3 cellular contexts compared by ENCODE assay signal in genomic region chr7:43462836-43463235, GRCh38.
A peak's percentile ranks its signal among the peaks of the same experiment; 100 is the strongest.
TF ChIP-seq lines count a peak whose summit lies in the region.

No MANE protein-coding gene starts in this region.

TF ChIP-seq in liver, 16 proteins besides CTCF, POLR2A, EP300 and RAD21:
- TF ChIP-seq HNF4G (IDR thresholded peaks at IDR 0.05), result peak; percentile 67
- peak; percentile 85 for TF ChIP-seq YY1 (IDR thresholded peaks at IDR 0.05)
- TF ChIP-seq RXRA (IDR thresholded peaks at IDR 0.05), result peak; percentile 70 to 85
- TF ChIP-seq ATF3 (IDR thresholded peaks at IDR 0.05), result peak; percentile 46
- peak; percentile 91 for TF ChIP-seq SP1 (IDR thresholded peaks at IDR 0.05)
- peak; percentile 96 for TF ChIP-seq MAX (IDR thresholded peaks at IDR 0.05)
- peak in 1 of 2 donors; percentile 84 for TF ChIP-seq JUND (IDR thresholded peaks at IDR 0.05)
- TF ChIP-seq FOXA2 (IDR thresholded peaks at IDR 0.05), result peak; percentile 68
- peak; percentile 25 for TF ChIP-seq NR2F2 (IDR thresholded peaks at IDR 0.05)
- peak; percentile 62 for TF ChIP-seq ZBTB33 (IDR thresholded peaks at IDR 0.05)
- TF ChIP-seq FOXA1 (IDR thresholded peaks at IDR 0.05), result peak; percentile 62
- peak; percentile 90 to 92 for TF ChIP-seq HNF4A (conservative IDR thresholded peaks at IDR 0.05)
- TF ChIP-seq REST (IDR thresholded peaks at IDR 0.05), result peak; percentile 68
- TF ChIP-seq GABPA (IDR thresholded peaks at IDR 0.05 in 1 of 2, conservative IDR thresholded peaks at IDR 0.05 in 1 of 2), result no peak
- TF ChIP-seq EGR1 (IDR thresholded peaks at IDR 0.05; ENCODE audit: low read depth in 2 of 2), result peak; percentile 16 to 82
- no peak for TF ChIP-seq TAF1 (conservative IDR thresholded peaks at IDR 0.05)
TF ChIP-seq in liver: peak in this region for 14.

TF ChIP-seq in HepG2, 621 proteins besides CTCF, POLR2A, EP300 and RAD21:
- TF ChIP-seq ARID5B (CRISPR knock-in tag; IDR thresholded peaks at IDR 0.05) (no peak), ZBTB34 (CRISPR knock-in tag; IDR thresholded peaks at IDR 0.05) (no peak), USF2 (IDR thresholded peaks at IDR 0.05; ENCODE audit: low read depth, low read length) (no peak), USF2 (CRISPR knock-in tag; IDR thresholded peaks at IDR 0.05; ENCODE audit: borderline replicate concordance) (no peak), ZNF329 (CRISPR knock-in tag; IDR thresholded peaks at IDR 0.05; ENCODE audit: low read depth) (no peak)

TF ChIP-seq in H1, 55 proteins besides CTCF, POLR2A, EP300 and RAD21:
- no peak for TF ChIP-seq USF2 (IDR thresholded peaks at IDR 0.05; ENCODE audit: low read length)
